ENCODE assay signal across 8 cellular contexts in genomic region chr6:142300758-142301251, GRCh38. TPM values are rescaled to one million over a fixed set of nuclear protein-coding genes. Genes with fewer than 3 reads are reported as not detected.
DNase-seq lines count a peak whose midpoint lies in the region; ATAC-seq and TF ChIP-seq lines count a peak whose summit lies in the region.

No MANE protein-coding gene starts in this region.

- no peaks in the 10 kb centered on the region for H3K36me3 ChIP-seq in esophagus (ENCODE audit: control insufficient read depth in 2 of 2, insufficient read depth in 2 of 2, low read length in 1 of 2)

- no peaks in the 10 kb centered on the region for H3K9me3 Mint-ChIP-seq in Calu3 (ENCODE audit: low read depth, unreplicated experiment)
- H3K9me3 Mint-ChIP-seq in neural crest cell, result no peaks in the 10 kb centered on the region

- peak overlapping the region; percentile 65 to 82 for H3K4me3 ChIP-seq in esophagus (ENCODE audit: low read depth in 1 of 2, low read length in 2 of 2)

- no peaks in the 10 kb centered on the region for H3K4me1 ChIP-seq in esophagus (ENCODE audit: control insufficient read depth in 2 of 2, insufficient read depth in 2 of 2, low read length in 1 of 2)

- H3K27me3 ChIP-seq in esophagus (ENCODE audit: control insufficient read depth in 1 of 2, insufficient read depth in 2 of 2, low read length in 2 of 2), result no peaks in the 10 kb centered on the region

- TF ChIP-seq CTCF in Calu3 (IDR thresholded peaks at IDR 0.05; ENCODE audit: unreplicated experiment) (no peak), neural crest cell (conservative IDR thresholded peaks at IDR 0.05) (no peak)

- peak; percentile 70 for DNase-seq in Calu3
- DNase-seq in RKO (ENCODE audit: low spot score), result peak; percentile 72
- DNase-seq in neural crest cell (ENCODE audit: low read depth, low spot score), result no peak
- DNase-seq in globus pallidus (ENCODE audit: low spot score), result no peak
- DNase-seq in amniotic stem cell (lab: John Stamatoyannopoulos, UW), result no peak

- H3K27me3 Mint-ChIP-seq in Calu3 (ENCODE audit: unreplicated experiment) (no peaks in the 10 kb centered on the region), neural crest cell (ENCODE audit: low read depth) (peaks cover 24% of the 10 kb centered on the region)

- peaks cover 38% of the 10 kb centered on the region for H3K36me3 Mint-ChIP-seq in Calu3 (ENCODE audit: insufficient read depth, unreplicated experiment)
- H3K36me3 Mint-ChIP-seq in neural crest cell (ENCODE audit: low read depth), result peaks cover 4% of the 10 kb centered on the region

- CTCF ChIA-PET in Calu3 (lab: Charles Lee), result interaction anchor here (0.7 to 1.6 kb wide), 4 partner anchors 12 to 74 kb away, joined by 3 to 8 read pairs (median 4); no protein-coding TSS in a partner anchor

- H3K9me3 ChIP-seq in esophagus (ENCODE audit: control insufficient read depth in 2 of 2, insufficient read depth in 1 of 2, low read depth in 1 of 2, low read length in 1 of 2), result no peaks in the 10 kb centered on the region

- BruUV-seq in Calu3 (replicated peaks; lab: Mats Ljungman, UMichigan), result no TSS peak

- 33 to 38% methylated on average over 6 of the region's 6 CpGs for WGBS in esophagus, 2 donors

- peak overlapping the region; percentile 92 to 96 for H3K27ac ChIP-seq in esophagus (ENCODE audit: low read depth in 2 of 2, low read length in 1 of 2)

- peak overlapping the region; percentile 94 for H3K27ac Mint-ChIP-seq in Calu3 (ENCODE audit: unreplicated experiment)
- peak overlapping the region; percentile 93 for H3K27ac Mint-ChIP-seq in neural crest cell (ENCODE audit: unreplicated experiment)

- peak overlapping the region; percentile 94 for H3K4me3 Mint-ChIP-seq in Calu3 (ENCODE audit: low read depth, unreplicated experiment)
- peak overlapping the region; percentile 94 for H3K4me3 Mint-ChIP-seq in neural crest cell

- intact Hi-C loops in Calu3 (cut with micrococcal nuclease; ENCODE audit: unreplicated experiment), result loop anchor here (5.0 kb wide), 1 partner anchor 154 kb away; the partner anchor contains the start of genes NMBR and VTA1

- no peak for ATAC-seq in GM21423 (IDR thresholded peaks at IDR 0.05; ENCODE audit: unreplicated experiment)
- ATAC-seq in GM18909 (IDR thresholded peaks at IDR 0.05; ENCODE audit: poor library complexity, unreplicated experiment), result no peak

- H3K4me1 Mint-ChIP-seq in Calu3 (ENCODE audit: low read depth, unreplicated experiment) (peaks cover 27% of the 10 kb centered on the region), neural crest cell (peaks cover 60% of the 10 kb centered on the region)

RNA-seq across cellular contexts. Expression of gene ADGRG6, which starts 1.0 kb away (rescaled TPM):
- total RNA-seq in Calu3 (2022) (84.6 and 109 TPM in 2 replicates), neural crest cell (78.9 and 83.2 TPM in 2 replicates)
- polyA plus RNA-seq in esophagus, result 1 to 10 TPM; 6.8 to 7.0 TPM

Comparison
In these comparisons a context has a peak if more than half of its experiments do, and no peak if none do; other contexts are left out.
1. DNase-seq: peak in Calu3 (single experiment) and RKO (single experiment); none in neural crest cell (single experiment), globus pallidus (single experiment) and amniotic stem cell (single experiment).